Comparison of ENCODE assay signal across 28 cellular contexts in the genomic region with DNA sequence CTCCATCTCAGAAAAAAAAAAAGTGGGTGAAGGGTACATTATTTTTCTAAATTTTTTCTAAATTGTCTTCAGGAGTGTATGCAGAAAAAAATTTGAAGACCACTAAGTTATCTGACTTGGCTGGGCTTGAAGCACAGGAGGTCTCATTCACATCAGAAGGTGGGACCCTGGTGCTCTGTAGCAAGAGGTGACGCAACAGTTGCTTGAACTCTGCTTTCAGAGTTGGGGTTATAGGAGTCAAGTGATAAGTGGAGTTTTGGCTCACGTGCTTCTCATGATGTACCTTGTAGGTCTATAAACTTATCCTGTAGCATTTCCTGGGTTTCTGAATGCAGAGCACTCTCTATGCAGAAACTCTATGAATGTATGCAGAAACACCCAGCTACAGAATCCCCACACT. TPM values are rescaled to one million over a fixed set of nuclear protein-coding genes. Genes with fewer than 3 reads are reported as not detected.
"Had no signal": no experiment of that assay in that cellular context is flagged by ENCODE, and none has a peak within 500 bp of the region (broad histone marks: within the 10 kb centered on the region; RNA-seq: fewer than 3 reads in every experiment).

No MANE protein-coding gene starts in this region.

- DNase-seq: colonic mucosa; cortex of kidney; effector CD8-positive, alpha-beta T cell; effector memory CD8-positive, alpha-beta T cell; endodermal cell; erythroblast; esophagus squamous epithelium; foreskin fibroblast; foreskin melanocyte; gastrocnemius medialis; glutamatergic neuron; head of caudate nucleus; heart right ventricle; hippocampal formation; left cardiac atrium; left lung; left ventricle myocardium superior; lower lobe of right lung; mesendoderm; midbrain; naive thymus-derived CD4-positive, alpha-beta T cell had no signal

- H3K36me3 Mint-ChIP-seq: memory B cell had no signal

- FAIRE-seq: endometrium, islet of Langerhans, keratinocyte had no signal

- H3K27me3 ChIP-seq: colonic mucosa, esophagus squamous epithelium, gastrocnemius medialis had no signal

- H3K4me3 ChIP-seq: colonic mucosa, esophagus squamous epithelium, gastrocnemius medialis, heart right ventricle, left lung, lower lobe of right lung had no signal

- H3K27ac ChIP-seq: colonic mucosa, epithelial cell of prostate, esophagus squamous epithelium, heart right ventricle, left lung, lower lobe of right lung had no signal

- H3K4me3 Mint-ChIP-seq: dendritic cell treated with granulocyte-macrophage colony-stimulating factor and Interleukin-4, amounts not matched to agents 40 ng/mL and 50 ng/mL, for 4 days; effector memory CD8-positive, alpha-beta T cell; endodermal cell; memory B cell; naive thymus-derived CD4-positive, alpha-beta T cell had no signal

- H3K9me3 ChIP-seq: colonic mucosa, esophagus squamous epithelium, gastrocnemius medialis, heart right ventricle, left lung, lower lobe of right lung had no signal

- H3K4me1 ChIP-seq: colonic mucosa, left lung, lower lobe of right lung had no signal

- H3K27ac Mint-ChIP-seq: dendritic cell treated with granulocyte-macrophage colony-stimulating factor and Interleukin-4, amounts not matched to agents 40 ng/mL and 50 ng/mL, for 4 days; effector memory CD8-positive, alpha-beta T cell; endodermal cell; memory B cell had no signal

- H3K36me3 ChIP-seq: colonic mucosa, gastrocnemius medialis, left lung had no signal

- ATAC-seq: effector memory CD8-positive, alpha-beta T cell; esophagus mucosa; gastrocnemius medialis; heart right ventricle; left cardiac atrium; left lung; left ventricle myocardium superior; lower lobe of right lung; naive thymus-derived CD4-positive, alpha-beta T cell had no signal

RNA-seq across cellular contexts. Expression of a gene that starts 58.5 kb away (rescaled TPM):
- total RNA-seq: naive thymus-derived CD4-positive, alpha-beta T cell had no signal
- polyA plus RNA-seq: naive thymus-derived CD4-positive, alpha-beta T cell had no signal
